ENCODE assay signal across 9 cellular contexts in genomic region chr20:49534314-49534713, GRCh38. TPM values are rescaled to one million over a fixed set of nuclear protein-coding genes. Genes with fewer than 3 reads are reported as not detected.
DNase-seq lines count a peak whose midpoint lies in the region; ATAC-seq and TF ChIP-seq lines count a peak whose summit lies in the region.
"Had no signal": no experiment of that assay in that cellular context is flagged by ENCODE, and none has a peak within 500 bp of the region (broad histone marks: within the 10 kb centered on the region; RNA-seq: fewer than 3 reads in every experiment).

No MANE protein-coding gene starts in this region.

- peak overlapping the region; percentile 62 for H3K4me3 Mint-ChIP-seq in T-helper 2 cell treated with Interferon-gamma antibody and Interleukin-4, amounts not matched to agents 5 μg/mL and 100 μg/mL, for 36 hours

- no peak for ATAC-seq in HG03280 (IDR thresholded peaks at IDR 0.05; ENCODE audit: unreplicated experiment)

- DNase-seq in A673 (ENCODE audit: low spot score) = peak; percentile 83
- peak; percentile 74 for DNase-seq in GM13976 (ENCODE audit: low spot score)
- peak; percentile 87 for DNase-seq in NCI-H1694 (lab: John Stamatoyannopoulos, UW)
- DNase-seq in T-helper 2 cell treated with Interferon-gamma antibody and Interleukin-4, amounts not matched to agents 5 μg/mL and 100 μg/mL, for 36 hours (ENCODE audit: low spot score) = peak; percentile 55
- DNase-seq in astrocyte of the spinal cord (ENCODE audit: low read depth, low spot score) = peak; percentile 43
- peak; percentile 85 for DNase-seq in iPS-NIHi7 (ENCODE audit: extremely low spot score)
- DNase-seq in stimulated activated CD4-positive, alpha-beta T cell treated with anti-CD3 and anti-CD28 coated beads, Interleukin-1b, Interleukin-23, amount 100 ng/mL, for 24 hours (ENCODE audit: low read depth in 4 of 4, low spot score in 1 of 4) = peak; percentile 26 to 46 (median 39)

- no peaks in the 10 kb centered on the region for H3K9me3 ChIP-seq in A673 (ENCODE audit: low read depth, low read length, poor library complexity, severe bottlenecking)

- no peaks in the 10 kb centered on the region for H3K4me1 ChIP-seq in A673 (ENCODE audit: insufficient read depth, low read length, poor library complexity, severe bottlenecking)

- no peaks in the 10 kb centered on the region for H3K27me3 ChIP-seq in A673 (replicated peaks; ENCODE audit: insufficient read depth, low read depth, low read length, poor library complexity)

- intact Hi-C loops in A673 (cut with micrococcal nuclease; ENCODE audit: unreplicated experiment) = loop anchor here (1.0 kb wide), 1 partner anchor 200 kb away; no protein-coding TSS in a partner anchor

- BruUV-seq in A673 (replicated peaks; lab: Mats Ljungman, UMichigan) = no TSS peak

- H3K27ac Mint-ChIP-seq in T-helper 2 cell treated with Interferon-gamma antibody and Interleukin-4, amounts not matched to agents 5 μg/mL and 100 μg/mL, for 36 hours = peak overlapping the region; percentile 91

- CTCF ChIA-PET in A673 (lab: Charles Lee) = no interaction called here

- no peak overlapping the region for H3K4me3 ChIP-seq in A673 (ENCODE audit: low read depth, low read length, poor library complexity, severe bottlenecking)
- H3K4me3 ChIP-seq in astrocyte of the spinal cord (ENCODE audit: low read depth, low read length) = no peak overlapping the region
- H3K4me3 ChIP-seq: skin epidermis had no signal

- POLR2A ChIA-PET in A673 (lab: Charles Lee; ENCODE audit: low non-redundant PET) = no interaction called here

- in situ Hi-C loops in GM13976 (cut with MboI; ENCODE audit: low sequenced_read_pairs, unreplicated experiment) = no loop called here
- in situ Hi-C loops in astrocyte of the spinal cord (cut with HindIII; ENCODE audit: low sequenced_read_pairs) = no loop called here

- no peak overlapping the region for H3K27ac ChIP-seq in A673 (ENCODE audit: low read depth, low read length, poor library complexity, severe bottlenecking)

- no peaks in the 10 kb centered on the region for H3K27me3 Mint-ChIP-seq in T-helper 2 cell treated with Interferon-gamma antibody and Interleukin-4, amounts not matched to agents 5 μg/mL and 100 μg/mL, for 36 hours (ENCODE audit: low read depth)

- peak; percentile 80 for TF ChIP-seq CTCF in A673 (conservative IDR thresholded peaks at IDR 0.05; ENCODE audit: low read depth, low read length)
- TF ChIP-seq CTCF in GM13976 (IDR thresholded peaks at IDR 0.05; ENCODE audit: borderline replicate concordance, control extremely low read depth, extremely low read depth, insufficient read depth, missing control alignments) = peak; percentile 64
- peak; percentile 83 for TF ChIP-seq CTCF in astrocyte of the spinal cord (IDR thresholded peaks at IDR 0.05; ENCODE audit: low read depth, low read length)

- H3K36me3 Mint-ChIP-seq in T-helper 2 cell treated with Interferon-gamma antibody and Interleukin-4, amounts not matched to agents 5 μg/mL and 100 μg/mL, for 36 hours (ENCODE audit: low read depth) = peaks cover 30% of the 10 kb centered on the region

- H3K4me1 Mint-ChIP-seq in T-helper 2 cell treated with Interferon-gamma antibody and Interleukin-4, amounts not matched to agents 5 μg/mL and 100 μg/mL, for 36 hours (ENCODE audit: low read depth) = peaks cover 22% of the 10 kb centered on the region

- H3K9me3 Mint-ChIP-seq in T-helper 2 cell treated with Interferon-gamma antibody and Interleukin-4, amounts not matched to agents 5 μg/mL and 100 μg/mL, for 36 hours = no peaks in the 10 kb centered on the region

- H3K36me3 ChIP-seq in A673 (ENCODE audit: insufficient read depth, low read length, poor library complexity, severe bottlenecking) = no peaks in the 10 kb centered on the region

RNA-seq across cellular contexts. Expression of gene PTGIS, which starts 33.6 kb away (rescaled TPM):
- not detected in 2 replicates for total RNA-seq in A673 (2021)

RNA-seq across cellular contexts. Expression of gene KCNB1, which starts 51.8 kb away (rescaled TPM):
- 0.81 TPM in 1 of 2 replicates, not detected in the other for total RNA-seq in A673 (2021)
